Comparison of ENCODE assay signal across 16 cellular contexts in genomic region chr9:126879288-126879687, GRCh38. TPM values are rescaled to one million over a fixed set of nuclear protein-coding genes. Genes with fewer than 3 reads are reported as not detected.
A peak's percentile ranks its signal among the peaks of the same experiment; 100 is the strongest.
DNase-seq lines count a peak whose midpoint lies in the region; ATAC-seq, FAIRE-seq and TF ChIP-seq lines count a peak whose summit lies in the region.
"Had no signal": no experiment of that assay in that cellular context is flagged by ENCODE, and none has a peak within 500 bp of the region (broad histone marks: within the 10 kb centered on the region; RNA-seq: fewer than 3 reads in every experiment).

No MANE protein-coding gene starts in this region.

- H2BK15ac ChIP-seq in neuronal stem cell (ENCODE audit: low read length) = no peak overlapping the region

- H3K4me1 ChIP-seq in K562 (replicated peaks in 1 of 2; ENCODE audit: control insufficient read depth in 2 of 2, insufficient read depth in 2 of 2, low read length in 2 of 2) (peaks cover 0 to 6% of the 10 kb centered on the region in 2 experiments; a peak in 3 of 5 replicates), neuronal stem cell (ENCODE audit: control insufficient read depth in 2 of 2, insufficient read depth in 1 of 2, low read depth in 1 of 2, low read length in 2 of 2) (peaks cover 0 to 6% of the 10 kb centered on the region in 2 donors)

- no peak for FAIRE-seq in K562 (lab: Jason Lieb, UNC)
- FAIRE-seq: H1 had no signal

- H3K27ac ChIP-seq in K562 (ENCODE audit: extremely low read depth, low read depth, low read length) (no peak overlapping the region), temporal lobe (ENCODE audit: low read depth, low read length) (peak overlapping the region; percentile 40), neuronal stem cell (replicated peaks; ENCODE audit: low read length) (no peak overlapping the region)
- H3K27ac ChIP-seq: BLaER1 treated with 17β-estradiol and CSF1 and Interleukin-3, amounts not matched to agents 10 nM and 100 nM; HL-60 had no signal

- H3K4me3 Mint-ChIP-seq in effector memory CD8-positive, alpha-beta T cell = no peak overlapping the region
- H3K4me3 Mint-ChIP-seq: B cell; CD8-positive, alpha-beta T cell had no signal

- DNase-seq in K562 (ENCODE audit: extremely low read depth in 1 of 4, low spot score in 3 of 4) = no peak
- DNase-seq in effector memory CD8-positive, alpha-beta T cell = no peak
- peak; percentile 40 for DNase-seq in medulla oblongata (ENCODE audit: extremely low spot score)
- no peak for DNase-seq in neuronal stem cell (ENCODE audit: low spot score)
- DNase-seq in activated effector memory CD4-positive, alpha-beta T cell treated with Interleukin-2 at 50 U/mL for 16 hours = no peak
- DNase-seq: Calu3; CD8-positive, alpha-beta T cell; DMS79 treated with DMSO at 0.1 percent for 48 hours; GF-D8 had no signal

- no peak overlapping the region for H3K4me2 ChIP-seq in K562 (ENCODE audit: insufficient read depth, low read length)
- H3K4me2 ChIP-seq in neuronal stem cell (ENCODE audit: insufficient read depth, low read length, poor library complexity, severe bottlenecking) = no peak overlapping the region
- H3K4me2 ChIP-seq: BLaER1 treated with 17β-estradiol and CSF1 and Interleukin-3, amounts not matched to agents 10 nM and 100 nM had no signal

- H3K4me3 ChIP-seq in K562 (no peak overlapping the region), neuronal stem cell (ENCODE audit: low read length in 2 of 2) (no peak overlapping the region)
- H3K4me3 ChIP-seq: BLaER1 treated with 17β-estradiol and CSF1 and Interleukin-3, amounts not matched to agents 10 nM and 100 nM; HAP-1 had no signal

- H3K4me1 Mint-ChIP-seq in effector memory CD8-positive, alpha-beta T cell (ENCODE audit: low read depth in 2 of 2) = peaks cover 19 to 26% of the 10 kb centered on the region in 2 donors

- 90% methylated on average over 9 of the region's 9 CpGs for WGBS in K562 (ENCODE audit: insufficient coverage, low coverage, missing lambda C conversion rate)
- WGBS in neuronal stem cell (ENCODE audit: extremely low coverage in 2 of 2, insufficient read length in 2 of 2, insufficient replicate concordance in 1 of 2), 2 donors = no CpG with 5 or more reads among the region's 9 CpGs

- H2AK5ac ChIP-seq in neuronal stem cell (ENCODE audit: low read depth, low read length) = no peak overlapping the region

- no peak overlapping the region for H2AFZ ChIP-seq in K562 (ENCODE audit: low read depth, low read length)
- no peak overlapping the region for H2AFZ ChIP-seq in neuronal stem cell (ENCODE audit: low read length)

- POLR2A ChIA-PET in K562 (lab: Yijun Ruan, JAX) = interaction anchor here (0.5 kb wide), 1 partner anchor 518 kb away, joined by 3 read pairs; the partner anchor contains the start of gene SLC2A8

- peak overlapping the region; percentile 35 for H3K27ac Mint-ChIP-seq in effector memory CD8-positive, alpha-beta T cell
- H3K27ac Mint-ChIP-seq: B cell; CD8-positive, alpha-beta T cell had no signal

- H3K27me3 Mint-ChIP-seq in effector memory CD8-positive, alpha-beta T cell = no peaks in the 10 kb centered on the region
- H3K27me3 Mint-ChIP-seq: B cell had no signal

- H2BK12ac ChIP-seq in neuronal stem cell (ENCODE audit: low read length) = no peak overlapping the region

- no peak overlapping the region for H3K23ac ChIP-seq in neuronal stem cell (ENCODE audit: low read depth, low read length, poor library complexity)

- no peaks in the 10 kb centered on the region for H3K9me1 ChIP-seq in K562 (ENCODE audit: control insufficient read depth, insufficient read depth, low read length)

- no peak overlapping the region for H3K9ac ChIP-seq in K562 (ENCODE audit: insufficient read depth in 1 of 2, low read depth in 2 of 2, low read length in 2 of 2)
- H3K9ac ChIP-seq in neuronal stem cell (ENCODE audit: low read depth, low read length, poor library complexity) = no peak overlapping the region
- H3K9ac ChIP-seq: BLaER1 treated with 17β-estradiol and CSF1 and Interleukin-3, amounts not matched to agents 10 nM and 100 nM had no signal

- intact Hi-C loops in K562 (cut with micrococcal nuclease) = no loop called here

- H3K27me3 ChIP-seq in K562 (ENCODE audit: control insufficient read depth in 2 of 2, insufficient read depth in 2 of 2, low read length in 2 of 2) (no peaks in the 10 kb centered on the region), neuronal stem cell (ENCODE audit: control insufficient read depth in 3 of 3, insufficient read depth in 3 of 3, low read depth in 1 of 3, low read length in 3 of 3) (no peaks in the 10 kb centered on the region)
- H3K27me3 ChIP-seq: BLaER1 treated with 17β-estradiol and CSF1 and Interleukin-3, amounts not matched to agents 10 nM and 100 nM had no signal

- no peaks in the 10 kb centered on the region for H3K9me3 Mint-ChIP-seq in effector memory CD8-positive, alpha-beta T cell
- H3K9me3 Mint-ChIP-seq: CD8-positive, alpha-beta T cell had no signal

- BruUV-seq in K562 (replicated peaks; lab: Mats Ljungman, UMichigan) = no TSS peak

- TF ChIP-seq EP300 in K562 (IDR thresholded peaks at IDR 0.05; ENCODE audit: low read length) = no peak

- H4K20me1 ChIP-seq in K562 (replicated peaks; ENCODE audit: control insufficient read depth, insufficient read depth, low read length) = peaks cover 10% of the 10 kb centered on the region; the same call in 1 of the 2 replicates

- no peak overlapping the region for H4K91ac ChIP-seq in neuronal stem cell (ENCODE audit: low read depth, low read length, poor library complexity)

- H4K8ac ChIP-seq in neuronal stem cell (ENCODE audit: low read depth, low read length) = no peak overlapping the region

- no peak overlapping the region for H3K14ac ChIP-seq in neuronal stem cell (ENCODE audit: low read length)

- no peak for TF ChIP-seq CTCF in K562 (IDR thresholded peaks at IDR 0.05 in 2 of 3, conservative IDR thresholded peaks at IDR 0.05 in 1 of 3; ENCODE audit: insufficient read depth in 2 of 3, low read depth in 1 of 3, low read length in 3 of 3)

- no peak for TF ChIP-seq RAD21 in K562 (CRISPR knock-in tag; conservative IDR thresholded peaks at IDR 0.05 in 1 of 2, IDR thresholded peaks at IDR 0.05 in 1 of 2)

- ATAC-seq in K562 (no peak), GM21576 (IDR thresholded peaks at IDR 0.05; ENCODE audit: unreplicated experiment) (no peak)
- ATAC-seq in effector memory CD8-positive, alpha-beta T cell (replicated peaks) = no peak
- ATAC-seq: CD8-positive, alpha-beta T cell had no signal

- no peak overlapping the region for H3K4ac ChIP-seq in neuronal stem cell (ENCODE audit: low read length)

- H3K9me3 ChIP-seq in K562 (replicated peaks; ENCODE audit: control insufficient read depth, insufficient read depth, low read depth, low read length) (no peaks in the 10 kb centered on the region), neuronal stem cell (replicated peaks in 1 of 2; ENCODE audit: control insufficient read depth in 2 of 2, insufficient read depth in 1 of 2, low read depth in 1 of 2, low read length in 2 of 2) (no peaks in the 10 kb centered on the region)
- H3K9me3 ChIP-seq: BLaER1 treated with 17β-estradiol and CSF1 and Interleukin-3, amounts not matched to agents 10 nM and 100 nM; HAP-1 had no signal

- H2BK120ac ChIP-seq in neuronal stem cell (ENCODE audit: low read depth, low read length) = no peak overlapping the region

- peaks cover 43% of the 10 kb centered on the region for H3K36me3 ChIP-seq in K562 (ENCODE audit: control insufficient read depth, insufficient read depth, low read length)
- H3K36me3 ChIP-seq in neuronal stem cell (replicated peaks in 1 of 2; ENCODE audit: control insufficient read depth in 2 of 2, insufficient read depth in 2 of 2, low read length in 2 of 2) = peaks cover 14 to 54% of the 10 kb centered on the region in 2 donors

- CTCF ChIA-PET in K562 (lab: Yijun Ruan, JAX; ENCODE audit: low intra/inter-chr PET ratio) = no interaction called here

- TF ChIP-seq POLR2A in K562 (conservative IDR thresholded peaks at IDR 0.05) = no peak

- H3K18ac ChIP-seq in neuronal stem cell (ENCODE audit: low read length) = no peak overlapping the region

- H3K79me1 ChIP-seq in neuronal stem cell (ENCODE audit: low read depth, low read length) = peaks cover 2% of the 10 kb centered on the region

- in situ Hi-C loops in K562 (cut with MboI) = no loop called here

- H3K36me3 Mint-ChIP-seq in effector memory CD8-positive, alpha-beta T cell (ENCODE audit: insufficient read depth) = peaks cover 12% of the 10 kb centered on the region

- no peak overlapping the region for H2BK5ac ChIP-seq in neuronal stem cell (ENCODE audit: low read length)

- H3K79me2 ChIP-seq in K562 (ENCODE audit: control insufficient read depth, insufficient read depth, low read length) = peaks cover 31% of the 10 kb centered on the region; the same call in 2 of the 3 replicates

RNA-seq across cellular contexts. Expression of gene ZBTB34, which starts 18.8 kb away (rescaled TPM):
- 15.0 and 20.0 TPM in 2 replicates for total RNA-seq in K562 (2011; cell fraction: chromatin; rRNA removed; ENCODE audit: low replicate concordance)
- 10.5 and 11.4 TPM in 2 replicates for total RNA-seq in K562 (2011; cell fraction: nucleolus; rRNA removed)
- total RNA-seq in K562 (2011; cell fraction: nucleoplasm; rRNA removed) = 16.6 and 22.8 TPM in 2 replicates
- total RNA-seq in K562 (2014; rRNA removed) = 7.8 and 8.4 TPM in 2 replicates
- total RNA-seq in K562 (2014; rRNA removed; fragmentation: Illumina TruSeq; extraction: Trizol) = 11.3 and 12.4 TPM in 2 replicates
- 10.6 and 11.2 TPM in 2 replicates for total RNA-seq in K562 (2015; rRNA removed; fragmentation: Illumina TruSeq; extraction: Trizol)
- 13.4 and 14.6 TPM in 2 replicates for total RNA-seq in K562 (2021)
- polyA plus RNA-seq in K562 (2011; rRNA removed) = 15.6 and 15.7 TPM in 2 replicates
- 6.9 and 11.1 TPM in 2 replicates for polyA plus RNA-seq in K562 (2011; cell fraction: cytosol; rRNA removed)
- polyA plus RNA-seq in K562 (2011; cell fraction: nucleus; rRNA removed) = 10.0 and 12.7 TPM in 2 replicates
- 5.3 and 6.1 TPM in 2 replicates for polyA plus RNA-seq in K562 (2012)
- 9.7 and 9.8 TPM in 2 replicates for polyA plus RNA-seq in K562 (2014; fragmentation: Illumina TruSeq; extraction: Trizol)
- 1 to 10 TPM; 2.7 to 6.3 TPM for polyA plus RNA-seq in K562 (2014; fragmentation: Nextera tagmentation; extraction: Ambion mirVana)
- polyA plus RNA-seq in K562 (2014; rRNA removed) = 8.2 and 9.4 TPM in 2 replicates
- polyA minus RNA-seq in K562 (2011; rRNA and poly(A)+ RNA removed) = 30.8 and 33.6 TPM in 2 replicates
- 13.4 and 15.4 TPM in 2 replicates for polyA minus RNA-seq in K562 (2011; cell fraction: cytosol; rRNA and poly(A)+ RNA removed)
- polyA minus RNA-seq in K562 (2011; cell fraction: nucleus; rRNA and poly(A)+ RNA removed) = 5.9 and 12.0 TPM in 2 replicates
- 59.5 TPM for total RNA-seq in temporal lobe
- polyA plus RNA-seq in neuronal stem cell (2013, experiment 1 of 2) = 7.3 TPM
- 7.4 TPM for polyA plus RNA-seq in neuronal stem cell (2013, experiment 2 of 2)

RNA-seq across cellular contexts. Expression of gene RALGPS1, which starts 35.3 kb away (rescaled TPM):
- 14.4 and 14.5 TPM in 2 replicates for total RNA-seq in K562 (2011; cell fraction: chromatin; rRNA removed; ENCODE audit: low replicate concordance)
- 6.3 and 10.0 TPM in 2 replicates for total RNA-seq in K562 (2011; cell fraction: nucleolus; rRNA removed)
- total RNA-seq in K562 (2011; cell fraction: nucleoplasm; rRNA removed) = 11.3 and 14.1 TPM in 2 replicates
- total RNA-seq in K562 (2014; rRNA removed) = 1.5 and 1.6 TPM in 2 replicates
- 1.2 and 1.9 TPM in 2 replicates for total RNA-seq in K562 (2014; rRNA removed; fragmentation: Illumina TruSeq; extraction: Trizol)
- total RNA-seq in K562 (2015; rRNA removed; fragmentation: Illumina TruSeq; extraction: Trizol) = 1.3 and 1.5 TPM in 2 replicates
- total RNA-seq in K562 (2021) = 1.9 and 2.6 TPM in 2 replicates
- 1.2 and 1.5 TPM in 2 replicates for polyA plus RNA-seq in K562 (2011; rRNA removed)
- 0.83 and 1.1 TPM in 2 replicates for polyA plus RNA-seq in K562 (2011; cell fraction: cytosol; rRNA removed)
- 4.3 and 6.0 TPM in 2 replicates for polyA plus RNA-seq in K562 (2011; cell fraction: nucleus; rRNA removed)
- polyA plus RNA-seq in K562 (2012) = 1.4 and 2.7 TPM in 2 replicates
- polyA plus RNA-seq in K562 (2014; fragmentation: Illumina TruSeq; extraction: Trizol) = 1.9 and 2.2 TPM in 2 replicates
- polyA plus RNA-seq in K562 (2014; fragmentation: Nextera tagmentation; extraction: Ambion mirVana) = under 1 TPM; 0.04 to 0.20 TPM
- polyA plus RNA-seq in K562 (2014; rRNA removed) = 1.5 and 6.3 TPM in 2 replicates
- 1.2 and 2.2 TPM in 2 replicates for polyA minus RNA-seq in K562 (2011; rRNA and poly(A)+ RNA removed)
- 1.6 TPM in 1 of 2 replicates, not detected in the other for polyA minus RNA-seq in K562 (2011; cell fraction: cytosol; rRNA and poly(A)+ RNA removed)
- polyA minus RNA-seq in K562 (2011; cell fraction: nucleus; rRNA and poly(A)+ RNA removed) = 1.9 and 4.4 TPM in 2 replicates
- total RNA-seq in temporal lobe = 81.4 TPM
- polyA plus RNA-seq in neuronal stem cell (2013, experiment 1 of 2) = 12.8 TPM
- 12.1 TPM for polyA plus RNA-seq in neuronal stem cell (2013, experiment 2 of 2)
